12 cellular contexts compared by ENCODE assay signal in genomic region chr5:180495991-180496741, GRCh38. TPM values are rescaled to one million over a fixed set of nuclear protein-coding genes. Genes with fewer than 3 reads are reported as not detected.
DNase-seq lines count a peak whose midpoint lies in the region; ATAC-seq, FAIRE-seq and TF ChIP-seq lines count a peak whose summit lies in the region.
"Had no signal": no experiment of that assay in that cellular context is flagged by ENCODE, and none has a peak within 500 bp of the region (broad histone marks: within the 10 kb centered on the region; RNA-seq: fewer than 3 reads in every experiment).

No MANE protein-coding gene starts in this region.

- intact Hi-C loops in activated B cell treated with CpG ODN at 0.5 μM for 24 hours (cut with micrococcal nuclease) (loop anchor here (2.0 to 10.0 kb wide), 2 partner anchors 141 to 365 kb away; partner anchors contain the start of genes GFPT2 and ZFP62), kidney (cut with DNase I) (no loop called here)

- H3K9me3 Mint-ChIP-seq in T-helper 2 cell treated with Interferon-gamma antibody and Interleukin-4, amounts not matched to agents 5 μg/mL and 100 μg/mL, for 36 hours: peaks cover 3% of the 10 kb centered on the region
- no peaks in the 10 kb centered on the region for H3K9me3 Mint-ChIP-seq in activated B cell treated with CpG ODN at 0.5 μM for 24 hours

- H3K4me3 ChIP-seq in foreskin fibroblast (ENCODE audit: low read depth in 1 of 2, low read length in 2 of 2): peak overlapping the region; percentile 73
- H3K4me3 ChIP-seq in skin epidermis: peak overlapping the region in 4 of 7 experiments; percentile 96 to 100 (median 99)
- no peak overlapping the region for H3K4me3 ChIP-seq in kidney (ENCODE audit: low read length in 2 of 2)

- no peak for ATAC-seq in activated B cell treated with CpG ODN at 0.5 μM for 24 hours (ENCODE audit: low read depth)

- no peaks in the 10 kb centered on the region for H3K9me3 ChIP-seq in kidney (ENCODE audit: control insufficient read depth in 1 of 2, low read length in 2 of 2)
- H3K9me3 ChIP-seq: tibial nerve had no signal

- peak overlapping the region; percentile 53 for H3K4me3 Mint-ChIP-seq in T-helper 2 cell treated with Interferon-gamma antibody and Interleukin-4, amounts not matched to agents 5 μg/mL and 100 μg/mL, for 36 hours
- peak overlapping the region; percentile 35 for H3K4me3 Mint-ChIP-seq in activated B cell treated with CpG ODN at 0.5 μM for 24 hours

- no peak overlapping the region for H3K9ac ChIP-seq in kidney (ENCODE audit: low read length in 2 of 2)

- peaks cover 0 to 7% of the 10 kb centered on the region in 2 donors for H3K4me1 ChIP-seq in kidney (ENCODE audit: control insufficient read depth in 1 of 2, insufficient read depth in 1 of 2, low read depth in 1 of 2, low read length in 2 of 2)

- H3K27ac ChIP-seq in skin epidermis (peak overlapping the region in 1 of 21 experiments; percentile 18), kidney (ENCODE audit: low read depth in 2 of 2, low read length in 2 of 2) (no peak overlapping the region)

- POLR2A ChIA-PET in activated B cell treated with CpG ODN at 0.5 μM for 24 hours (lab: Charles Lee): no interaction called here

- no peaks in the 10 kb centered on the region for H3K27me3 Mint-ChIP-seq in T-helper 2 cell treated with Interferon-gamma antibody and Interleukin-4, amounts not matched to agents 5 μg/mL and 100 μg/mL, for 36 hours (ENCODE audit: low read depth)
- no peaks in the 10 kb centered on the region for H3K27me3 Mint-ChIP-seq in activated B cell treated with CpG ODN at 0.5 μM for 24 hours

- TF ChIP-seq CTCF in activated B cell treated with CpG ODN at 0.5 μM for 24 hours (IDR thresholded peaks at IDR 0.05) (no peak), foreskin fibroblast (IDR thresholded peaks at IDR 0.05; ENCODE audit: low read depth, low read length) (no peak), kidney (IDR thresholded peaks at IDR 0.05; ENCODE audit: borderline replicate concordance, extremely low read depth, insufficient read depth) (no peak)

- DNase-seq in T-helper 2 cell treated with Interferon-gamma antibody and Interleukin-4, amounts not matched to agents 5 μg/mL and 100 μg/mL, for 36 hours (ENCODE audit: low spot score): no peak
- no peak for DNase-seq in T-helper 2 cell
- DNase-seq in activated B cell treated with CpG ODN at 0.5 μM for 24 hours: no peak
- DNase-seq in foreskin fibroblast: no peak
- no peak for DNase-seq in COR-L47 (lab: John Stamatoyannopoulos, UW)
- no peak for DNase-seq in kidney
- no peak for DNase-seq in retina
- DNase-seq: ACHN, KG1 had no signal

- FAIRE-seq in kidney (lab: Jason Lieb, UNC): no peak
- FAIRE-seq: GM18507 had no signal

- H3K36me3 ChIP-seq in kidney (ENCODE audit: control insufficient read depth in 1 of 2, insufficient read depth in 2 of 2, low read length in 2 of 2): no peaks in the 10 kb centered on the region
- H3K36me3 ChIP-seq: tibial nerve had no signal

- peaks cover 17% of the 10 kb centered on the region for H3K36me3 Mint-ChIP-seq in T-helper 2 cell treated with Interferon-gamma antibody and Interleukin-4, amounts not matched to agents 5 μg/mL and 100 μg/mL, for 36 hours (ENCODE audit: low read depth)
- H3K36me3 Mint-ChIP-seq in activated B cell treated with CpG ODN at 0.5 μM for 24 hours (ENCODE audit: low read depth): peaks cover 18% of the 10 kb centered on the region

- CTCF ChIA-PET in activated B cell treated with CpG ODN at 0.5 μM for 24 hours (lab: Charles Lee): no interaction called here

- H3K27ac Mint-ChIP-seq in T-helper 2 cell treated with Interferon-gamma antibody and Interleukin-4, amounts not matched to agents 5 μg/mL and 100 μg/mL, for 36 hours: peak overlapping the region; percentile 31
- no peak overlapping the region for H3K27ac Mint-ChIP-seq in activated B cell treated with CpG ODN at 0.5 μM for 24 hours

- peaks cover 30% of the 10 kb centered on the region for H3K4me1 Mint-ChIP-seq in T-helper 2 cell treated with Interferon-gamma antibody and Interleukin-4, amounts not matched to agents 5 μg/mL and 100 μg/mL, for 36 hours (ENCODE audit: low read depth)
- H3K4me1 Mint-ChIP-seq in activated B cell treated with CpG ODN at 0.5 μM for 24 hours: peaks cover 39% of the 10 kb centered on the region

RNA-seq across cellular contexts. Expression of gene CNOT6, which starts 2.0 kb away (rescaled TPM):
- total RNA-seq in activated B cell treated with CpG ODN at 0.5 μM for 24 hours (24.9 and 25.7 TPM in 2 replicates), kidney (25.7 TPM)
- polyA plus RNA-seq in kidney (ENCODE audit: insufficient read depth, low read depth, low replicate concordance): 5.9 TPM

Comparison
In these comparisons a context has a peak if more than half of its experiments do, and no peak if none do; other contexts are left out.
1. H3K4me3 ChIP-seq: peak in foreskin fibroblast (2 of 2) and skin epidermis (4 of 7); none in kidney (0 of 2).